ENCODE assay signal across 1 cellular context in the genomic region with DNA sequence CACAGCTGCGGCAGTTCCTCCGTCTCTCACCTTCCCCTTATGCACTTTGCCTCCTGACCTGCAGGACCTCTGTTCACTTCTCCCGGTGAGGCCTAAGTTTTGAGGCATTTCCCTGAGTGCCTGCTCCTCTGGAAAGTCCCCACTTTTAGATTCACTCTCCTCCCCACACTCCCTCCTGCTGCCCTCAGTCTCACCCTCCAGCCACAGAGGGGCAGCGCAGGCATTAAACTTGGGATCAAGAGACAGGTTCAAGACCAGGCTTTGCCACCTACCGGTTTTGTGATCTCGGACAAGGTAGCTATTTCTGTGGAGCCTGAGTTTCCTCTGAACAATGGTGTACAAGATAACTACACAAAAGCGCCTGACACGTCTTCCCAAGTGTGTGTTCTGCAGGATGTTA.
TF ChIP-seq lines count a peak whose summit lies in the region.

No MANE protein-coding gene starts in this region.

TF ChIP-seq in HCT116, 20 proteins besides CTCF, POLR2A, EP300 and RAD21:
- no peak for TF ChIP-seq JUND (IDR thresholded peaks at IDR 0.05)
- TF ChIP-seq, protein P1, sequence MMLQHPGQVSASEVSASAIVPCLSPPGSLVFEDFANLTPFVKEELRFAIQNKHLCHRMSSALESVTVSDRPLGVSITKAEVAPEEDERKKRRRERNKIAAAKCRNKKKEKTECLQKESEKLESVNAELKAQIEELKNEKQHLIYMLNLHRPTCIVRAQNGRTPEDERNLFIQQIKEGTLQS (IDR thresholded peaks at IDR 0.05), result no peak
- no peak for TF ChIP-seq SIN3A (IDR thresholded peaks at IDR 0.05; ENCODE audit: low read depth)
- no peak for TF ChIP-seq CBX3 (IDR thresholded peaks at IDR 0.05; ENCODE audit: low read depth)
- TF ChIP-seq CEBPB (IDR thresholded peaks at IDR 0.05; ENCODE audit: low read depth), result no peak
- TF ChIP-seq ZNF274 (IDR thresholded peaks at IDR 0.05; ENCODE audit: low read depth, low read length), result no peak
- TF ChIP-seq FOSL1 (IDR thresholded peaks at IDR 0.05; ENCODE audit: low read depth), result no peak
- TF ChIP-seq, protein P2, sequence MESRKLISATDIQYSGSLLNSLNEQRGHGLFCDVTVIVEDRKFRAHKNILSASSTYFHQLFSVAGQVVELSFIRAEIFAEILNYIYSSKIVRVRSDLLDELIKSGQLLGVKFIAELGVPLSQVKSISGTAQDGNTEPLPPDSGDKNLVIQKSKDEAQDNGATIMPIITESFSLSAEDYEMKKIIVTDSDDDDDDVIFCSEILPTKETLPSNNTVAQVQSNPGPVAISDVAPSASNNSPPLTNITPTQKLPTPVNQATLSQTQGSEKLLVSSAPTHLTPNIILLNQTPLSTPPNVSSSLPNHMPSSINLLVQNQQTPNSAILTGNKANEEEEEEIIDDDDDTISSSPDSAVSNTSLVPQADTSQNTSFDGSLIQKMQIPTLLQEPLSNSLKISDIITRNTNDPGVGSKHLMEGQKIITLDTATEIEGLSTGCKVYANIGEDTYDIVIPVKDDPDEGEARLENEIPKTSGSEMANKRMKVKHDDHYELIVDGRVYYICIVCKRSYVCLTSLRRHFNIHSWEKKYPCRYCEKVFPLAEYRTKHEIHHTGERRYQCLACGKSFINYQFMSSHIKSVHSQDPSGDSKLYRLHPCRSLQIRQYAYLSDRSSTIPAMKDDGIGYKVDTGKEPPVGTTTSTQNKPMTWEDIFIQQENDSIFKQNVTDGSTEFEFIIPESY (IDR thresholded peaks at IDR 0.05; ENCODE audit: extremely low read depth, insufficient replicate concordance, low read length), result no peak
- TF ChIP-seq POLR2AphosphoS5 (IDR thresholded peaks at IDR 0.05; ENCODE audit: low read depth, low read length), result no peak
- TF ChIP-seq SRF (IDR thresholded peaks at IDR 0.05; ENCODE audit: low read depth), result no peak
- no peak for TF ChIP-seq EZH2 (IDR thresholded peaks at IDR 0.05)
